ENCODE assay signal across 1 cellular context in genomic region chr1:16139473-16139962, GRCh38.
TF ChIP-seq lines count a peak whose summit lies in the region.

No MANE protein-coding gene starts in this region.

TF ChIP-seq in IMR-90, 13 proteins besides CTCF, POLR2A, EP300 and RAD21 (continued from another document):
- TF ChIP-seq RCOR1 (IDR thresholded peaks at IDR 0.05; ENCODE audit: insufficient replicate concordance, low read length), result peak; percentile 92
- no peak for TF ChIP-seq BHLHE40 (IDR thresholded peaks at IDR 0.05; ENCODE audit: low read depth, low read length)
